7 cellular contexts compared by ENCODE assay signal in the genomic region with DNA sequence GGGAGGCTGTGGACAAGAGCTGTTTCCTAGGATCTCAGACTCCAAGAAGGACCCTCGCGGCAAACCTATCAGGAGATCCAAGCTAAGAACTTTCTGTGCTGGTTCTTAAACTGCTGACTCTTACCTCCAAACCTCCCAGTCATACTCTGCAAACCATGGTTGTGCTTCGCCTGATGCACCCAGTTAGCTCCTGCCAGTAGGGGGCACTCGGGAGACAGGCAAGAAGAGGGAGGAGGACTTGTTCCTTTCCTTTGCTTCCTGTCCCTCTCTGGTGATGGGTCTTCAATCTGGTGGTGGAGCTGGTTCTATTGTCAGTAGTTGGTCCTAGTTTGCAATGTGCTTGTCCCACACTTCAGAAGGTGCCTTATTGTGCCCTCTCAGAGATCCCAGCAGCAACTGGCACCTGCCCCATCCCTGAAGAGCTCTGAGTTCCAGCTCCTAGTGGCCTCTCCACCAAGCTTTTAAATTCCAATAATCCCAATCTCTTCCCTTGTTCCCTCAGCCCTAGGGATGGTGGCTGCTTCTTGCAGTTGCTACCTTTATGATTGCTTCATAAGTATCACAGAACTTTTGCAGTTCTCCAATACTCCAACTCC.
DNase-seq lines count a peak whose midpoint lies in the region; ATAC-seq and TF ChIP-seq lines count a peak whose summit lies in the region.

No MANE protein-coding gene starts in this region.

- H3K27me3 ChIP-seq in Peyer's patch, result no peaks in the 10 kb centered on the region

- peaks cover 37% of the 10 kb centered on the region for H3K4me1 Mint-ChIP-seq in brain
- no peaks in the 10 kb centered on the region for H3K4me1 Mint-ChIP-seq in mesothelial cell of epicardium

- no peak overlapping the region for H3K4me3 ChIP-seq in Jurkat, Clone E6-1 (ENCODE audit: low read length)
- no peak overlapping the region for H3K4me3 ChIP-seq in Peyer's patch

- TF ChIP-seq CTCF in Peyer's patch (IDR thresholded peaks at IDR 0.05) (peak in 4 of 6 experiments; percentile 40 to 65 (median 60)), brain (conservative IDR thresholded peaks at IDR 0.05) (peak; percentile 41), mesothelial cell of epicardium (IDR thresholded peaks at IDR 0.05; ENCODE audit: unreplicated experiment) (peak; percentile 27)

- H3K36me3 ChIP-seq in Peyer's patch, result no peaks in the 10 kb centered on the region

- DNase-seq in ELF-1 (ENCODE audit: low read depth, low spot score) (peak; percentile 91), Peyer's patch (peak; percentile 26 to 79 (median 70)), mesothelial cell of epicardium (ENCODE audit: low spot score in 2 of 2, unreplicated experiment in 2 of 2) (no peak)
- DNase-seq in Jurkat, Clone E6-1 (ENCODE audit: low read depth, low spot score), result peak; percentile 68

- no peaks in the 10 kb centered on the region for H3K4me1 ChIP-seq in Peyer's patch

- H3K9me3 ChIP-seq in Peyer's patch, result peaks cover 0 to 3% (median 0%) of the 10 kb centered on the region in 4 donors

- TF ChIP-seq POLR2A in Peyer's patch (IDR thresholded peaks at IDR 0.05), result no peak

- H3K27ac Mint-ChIP-seq in brain, result peak overlapping the region in 2 of 5 experiments; percentile 26 to 72
- no peak overlapping the region for H3K27ac Mint-ChIP-seq in mesothelial cell of epicardium

- H3K27me3 Mint-ChIP-seq in brain, result no peaks in the 10 kb centered on the region
- peaks cover 42% of the 10 kb centered on the region for H3K27me3 Mint-ChIP-seq in mesothelial cell of epicardium (ENCODE audit: low read depth)

- no peaks in the 10 kb centered on the region for H3K36me3 Mint-ChIP-seq in brain
- no peaks in the 10 kb centered on the region for H3K36me3 Mint-ChIP-seq in mesothelial cell of epicardium

- H3K4me3 Mint-ChIP-seq in brain (no peak overlapping the region), mesothelial cell of epicardium (no peak overlapping the region)

- no peak overlapping the region for H3K27ac ChIP-seq in Peyer's patch

- H3K9me3 Mint-ChIP-seq in brain (peaks cover 13 to 31% (median 21%) of the 10 kb centered on the region in 5 experiments), mesothelial cell of epicardium (peaks cover 30% of the 10 kb centered on the region)

- ATAC-seq in HG02763 (IDR thresholded peaks at IDR 0.05; ENCODE audit: unreplicated experiment) (no peak), GM19463 (IDR thresholded peaks at IDR 0.05; ENCODE audit: unreplicated experiment) (no peak)

Comparison
In these comparisons a context has a peak if more than half of its experiments do, and no peak if none do; other contexts are left out.
1. DNase-seq: peak in ELF-1 (single experiment), Jurkat, Clone E6-1 (single experiment) and Peyer's patch (3 of 3); none in mesothelial cell of epicardium (0 of 2).
2. Peak in every context shown above with its lines, with median percentiles within 50 percentile points of each other: CTCF ChIP-seq.